In the genomic region with DNA sequence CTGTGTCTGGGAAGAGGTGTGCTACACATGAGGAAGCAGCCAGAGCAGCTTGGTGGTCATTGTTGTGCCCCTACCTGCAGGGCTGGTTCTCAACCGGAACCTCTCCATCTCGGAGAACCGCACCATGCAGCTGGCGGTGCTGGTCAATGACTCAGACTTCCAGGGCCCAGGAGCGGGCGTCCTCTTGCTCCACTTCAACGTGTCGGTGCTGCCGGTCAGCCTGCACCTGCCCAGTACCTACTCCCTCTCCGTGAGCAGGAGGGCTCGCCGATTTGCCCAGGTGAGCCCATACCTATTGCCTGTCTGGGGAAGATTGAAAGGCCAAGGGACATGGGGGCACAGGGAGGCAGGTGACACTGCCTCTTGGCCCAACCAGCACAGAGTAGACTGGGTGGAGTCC, we compare ENCODE assay signal across 25 cellular contexts. TPM values are rescaled to one million over a fixed set of nuclear protein-coding genes. Genes with fewer than 3 reads are reported as not detected.
"Had no signal": no experiment of that assay in that cellular context is flagged by ENCODE, and none has a peak within 500 bp of the region (broad histone marks: within the 10 kb centered on the region; RNA-seq: fewer than 3 reads in every experiment).

No MANE protein-coding gene starts in this region.

- H2AFZ ChIP-seq: hepatocyte, parathyroid adenoma had no signal

- H3K27me3 ChIP-seq: gastrocnemius medialis, thyroid gland had no signal

- H3K9me3 ChIP-seq: colonic mucosa, gastrocnemius medialis, heart left ventricle, mucosa of descending colon, neutrophil, thyroid gland had no signal

- H3K36me3 ChIP-seq: colonic mucosa, gastrocnemius medialis, heart left ventricle, neutrophil, thyroid gland had no signal

- H3K79me2 ChIP-seq: hepatocyte, parathyroid adenoma had no signal

- H3K9ac ChIP-seq: parathyroid adenoma had no signal

- ATAC-seq: esophagus mucosa; gastrocnemius medialis; heart left ventricle; left colon; left ventricle myocardium superior; mucosa of descending colon; natural killer cell treated with Interleukin-12 subunit alpha and Interleukin-12 subunit beta and Interleukin-15 and Interleukin-18, amount 100 ng/mL, for 72 hours; sciatic nerve; stimulated activated naive CD8-positive, alpha-beta T cell treated with anti-CD3 and anti-CD28 coated beads, Interleukin-15, amount 100 ng/mL, for 72 hours had no signal

- DNase-seq: colonic mucosa; effector CD8-positive, alpha-beta T cell; endodermal cell; gastrocnemius medialis; left colon; left ventricle myocardium superior; naive B cell; stimulated activated CD4-positive, alpha-beta T cell treated with anti-CD3 and anti-CD28 coated beads, Interleukin-12 subunit alpha, Interleukin-12 subunit beta, amount 100 ng/mL, for 4 hours; stimulated activated CD4-positive, alpha-beta T cell treated with anti-CD3 and anti-CD28 coated beads, Interleukin-1b, Interleukin-23, amount 100 ng/mL, for 48 hours; stimulated activated CD4-positive, alpha-beta T cell treated with anti-CD3 and anti-CD28 coated beads, Interleukin-4, amount 100 ng/mL, for 1 hour; stimulated activated CD8-positive, alpha-beta memory T cell treated with anti-CD3 and anti-CD28 coated beads, Interleukin-4, amount 100 ng/mL, for 48 hours; stimulated activated naive CD4-positive, alpha-beta T cell; stimulated activated naive CD8-positive, alpha-beta T cell treated with anti-CD3 and anti-CD28 coated beads, Interleukin-15, amount 100 ng/mL, for 72 hours; thyroid gland had no signal

- H3K27ac ChIP-seq: colonic mucosa, epithelial cell of prostate, gastrocnemius medialis, heart left ventricle, hepatocyte, neutrophil, parathyroid adenoma, thyroid gland had no signal

- H3K4me2 ChIP-seq: hepatocyte, smooth muscle cell had no signal

- H3K4me3 ChIP-seq: colonic mucosa, gastrocnemius medialis, heart left ventricle, hepatocyte, lung, mucosa of descending colon, smooth muscle cell, thyroid gland had no signal

RNA-seq across cellular contexts. Expression of a gene that starts 32.1 kb away (rescaled TPM):
- total RNA-seq: natural killer cell treated with Interleukin-12 subunit alpha and Interleukin-12 subunit beta and Interleukin-15 and Interleukin-18, amount 100 ng/mL, for 72 hours had no signal
- polyA plus RNA-seq: hepatocyte had no signal
